In genomic region chr16:80375973-80376372, GRCh38 we compare ENCODE assay signal across 23 cellular contexts.
"Had no signal": no experiment of that assay in that cellular context is flagged by ENCODE, and none has a peak within 500 bp of the region (broad histone marks: within the 10 kb centered on the region; RNA-seq: fewer than 3 reads in every experiment).

No MANE protein-coding gene starts in this region.

- ATAC-seq: activated CD4-positive, alpha-beta T cell treated with anti-CD3 and anti-CD28 coated beads for 36 hours; activated T-cell treated with anti-CD3 and anti-CD28 coated beads, Interleukin-2, amount 50 U/mL, for 4 hours; left lobe of liver; lower lobe of right lung; naive thymus-derived CD4-positive, alpha-beta T cell; stimulated activated memory B cell treated with anti-CD40 and anti-IgM and Interleukin-4, amounts not matched to agents 10 μg/mL and 1 μg/mL and 100 μg/mL, for 72 hours had no signal

- H3K4me1 ChIP-seq: lower lobe of right lung, stomach, suprapubic skin, transverse colon, vagina had no signal

- H3K4me3 ChIP-seq: cardiac muscle cell, lower lobe of right lung, neural progenitor cell, smooth muscle cell, stomach, suprapubic skin, transverse colon, vagina had no signal

- H3K9ac ChIP-seq: neural progenitor cell had no signal

- H3K27me3 ChIP-seq: neural progenitor cell, stomach, suprapubic skin, transverse colon, vagina had no signal

- H3K4me2 ChIP-seq: neural progenitor cell, smooth muscle cell had no signal

- H3K27ac ChIP-seq: cardiac muscle cell, lower lobe of right lung, neural progenitor cell, stomach, suprapubic skin, transverse colon, vagina had no signal

- H3K9me3 ChIP-seq: suprapubic skin, transverse colon, vagina had no signal

- H2AFZ ChIP-seq: neural progenitor cell had no signal

- H3K36me3 ChIP-seq: cardiac muscle cell, lower lobe of right lung, stomach, suprapubic skin, transverse colon, vagina had no signal

- DNase-seq: activated B cell treated with CpG ODN at 0.5 μM for 24 hours; activated CD4-positive, alpha-beta T cell treated with anti-CD3 and anti-CD28 coated beads for 36 hours; activated CD4-positive, alpha-beta T cell treated with anti-CD3 and anti-CD28 coated beads, Interleukin-2, amount 50 U/mL, for 48 hours; activated CD8-positive, alpha-beta memory T cell treated with anti-CD3 and anti-CD28 coated beads, Interleukin-2, amount 50 U/mL, for 48 hours; activated naive CD4-positive, alpha-beta T cell; activated T-cell treated with anti-CD3 and anti-CD28 coated beads, Interleukin-2, amount 50 U/mL, for 4 hours; amniotic stem cell; cortex of kidney; endodermal cell; lower lobe of right lung; naive thymus-derived CD4-positive, alpha-beta T cell; posterior cingulate gyrus; stimulated activated CD4-positive, alpha-beta T cell treated with anti-CD3 and anti-CD28 coated beads, Interleukin-15, amount 100 ng/mL, for 24 hours; stomach; T-helper 9 cell; transverse colon had no signal
